8 cellular contexts compared by ENCODE assay signal in the genomic region with DNA sequence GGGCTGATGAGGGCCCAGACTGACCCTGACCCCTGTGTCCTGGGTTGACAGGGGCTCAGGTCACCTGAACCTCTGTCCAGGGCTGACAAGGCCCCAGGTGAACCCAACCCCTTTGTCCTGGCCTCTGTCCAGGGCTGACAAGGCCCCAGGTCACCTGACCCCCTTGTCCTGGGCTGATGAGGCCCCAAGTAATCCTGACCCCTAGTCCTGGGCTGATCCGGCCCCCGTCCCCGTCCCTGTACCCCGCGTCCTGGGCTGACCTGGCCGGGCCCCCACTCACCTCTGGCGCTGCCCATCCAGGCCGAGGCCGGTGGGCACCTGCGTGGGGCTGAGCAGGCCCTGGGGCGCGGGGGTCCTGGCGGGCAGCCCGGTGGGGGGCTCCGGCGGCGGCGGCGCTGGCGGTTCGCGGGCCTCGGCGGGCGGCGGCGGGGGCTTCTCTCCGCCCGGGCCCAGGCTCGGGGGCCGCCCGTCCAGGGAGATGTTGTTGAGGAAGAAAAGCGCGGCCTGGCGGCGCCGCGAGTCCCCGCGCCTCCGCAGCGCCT. TPM values are rescaled to one million over a fixed set of nuclear protein-coding genes. Genes with fewer than 3 reads are reported as not detected.
DNase-seq lines count a peak whose midpoint lies in the region; ATAC-seq and TF ChIP-seq lines count a peak whose summit lies in the region.

No MANE protein-coding gene starts in this region.

- no peak overlapping the region for H2AFZ ChIP-seq in PC-9

- H3K9me3 Mint-ChIP-seq in activated T-cell treated with anti-CD3 and anti-CD28 coated beads, Interleukin-2, amount 50 U/mL, for 4 hours = no peaks in the 10 kb centered on the region

- CTCF ChIA-PET in PC-9 (lab: Charles Lee) = no interaction called here

- peak overlapping the region; percentile 82 for H3K9ac ChIP-seq in skeletal muscle satellite cell (ENCODE audit: low read depth, low read length)

- BruUV-seq in PC-9 (replicated peaks; lab: Mats Ljungman, UMichigan) = no TSS peak

- H3K36me3 ChIP-seq in PC-9 (ENCODE audit: low read depth) = no peaks in the 10 kb centered on the region
- no peaks in the 10 kb centered on the region for H3K36me3 ChIP-seq in skeletal muscle satellite cell (ENCODE audit: insufficient read depth, low read length)

- POLR2A ChIA-PET in PC-9 (lab: Charles Lee; ENCODE audit: unreplicated experiment) = no interaction called here

- no peak overlapping the region for H3K27ac ChIP-seq in PC-9

- no peaks in the 10 kb centered on the region for H3K27me3 Mint-ChIP-seq in activated T-cell treated with anti-CD3 and anti-CD28 coated beads, Interleukin-2, amount 50 U/mL, for 4 hours (ENCODE audit: low read depth)

- peaks cover 6% of the 10 kb centered on the region; the same call in 1 of the 2 replicates for H4K20me1 ChIP-seq in PC-9 (ENCODE audit: insufficient read depth)

- H3K4me2 ChIP-seq in PC-9 = peak overlapping the region; percentile 97
- peak overlapping the region; percentile 93 for H3K4me2 ChIP-seq in skeletal muscle satellite cell (ENCODE audit: low read length)

- H3K9me2 ChIP-seq in PC-9 (ENCODE audit: insufficient read depth) = no peaks in the 10 kb centered on the region

- H3K4me3 ChIP-seq in PC-9 (peak overlapping the region; percentile 72), fibroblast of pulmonary artery (replicated peaks; ENCODE audit: low read depth, low read length) (peak overlapping the region; percentile 60), skeletal muscle satellite cell (ENCODE audit: low read length) (peak overlapping the region; percentile 75)

- intact Hi-C loops in PC-9 (cut with micrococcal nuclease; ENCODE audit: unreplicated experiment) (loop anchor here (5.0 to 10.0 kb wide), 4 partner anchors 216 to 392 kb away; no protein-coding TSS in a partner anchor), sciatic nerve (cut with DNase I) (no loop called here)

- H3K4me3 Mint-ChIP-seq in activated T-cell treated with anti-CD3 and anti-CD28 coated beads, Interleukin-2, amount 50 U/mL, for 4 hours = peak overlapping the region; percentile 80

- peaks cover 27% of the 10 kb centered on the region for H3K4me1 Mint-ChIP-seq in activated T-cell treated with anti-CD3 and anti-CD28 coated beads, Interleukin-2, amount 50 U/mL, for 4 hours (ENCODE audit: low read depth)

- peak; percentile 3 for ATAC-seq in activated T-cell treated with anti-CD3 and anti-CD28 coated beads, Interleukin-2, amount 50 U/mL, for 4 hours
- ATAC-seq in sciatic nerve = no peak

- H3K36me3 Mint-ChIP-seq in activated T-cell treated with anti-CD3 and anti-CD28 coated beads, Interleukin-2, amount 50 U/mL, for 4 hours (ENCODE audit: insufficient read depth) = peaks cover 2% of the 10 kb centered on the region

- TF ChIP-seq CTCF in PC-9 (conservative IDR thresholded peaks at IDR 0.05) (no peak), fibroblast of pulmonary artery (IDR thresholded peaks at IDR 0.05; ENCODE audit: low read length, missing control alignments) (no peak)

- H3F3A ChIP-seq in PC-9 (ENCODE audit: insufficient read depth, low read depth) = peaks cover 25% of the 10 kb centered on the region; the same call in 1 of the 2 replicates

- H3K4me1 ChIP-seq in PC-9 (replicated peaks; ENCODE audit: insufficient read depth) (peaks cover 18% of the 10 kb centered on the region), skeletal muscle satellite cell (ENCODE audit: control insufficient read depth, insufficient read depth, low read length) (peaks cover 12% of the 10 kb centered on the region)

- H3K27me3 ChIP-seq in PC-9 (ENCODE audit: insufficient read depth, low read depth) = no peaks in the 10 kb centered on the region
- peaks cover 10% of the 10 kb centered on the region for H3K27me3 ChIP-seq in skeletal muscle satellite cell (ENCODE audit: control insufficient read depth, insufficient read depth, low read length)

- no peak for DNase-seq in activated T-cell treated with anti-CD3 and anti-CD28 coated beads, Interleukin-2, amount 50 U/mL, for 4 hours
- DNase-seq in activated T-cell treated with anti-CD3 and anti-CD28 coated beads, Interleukin-2, amount 50 U/mL, for 48 hours = no peak
- DNase-seq in PC-9 (no peak), fibroblast of pulmonary artery (ENCODE audit: low read depth) (no peak), sciatic nerve (ENCODE audit: low spot score) (no peak), DMS153 treated with DMSO at 0.1 percent for 48 hours (lab: John Stamatoyannopoulos, UW; ENCODE audit: unreplicated experiment) (no peak), retina (no peak)

- H3K9me3 ChIP-seq in PC-9 (ENCODE audit: insufficient read depth, low read depth) (no peaks in the 10 kb centered on the region), skeletal muscle satellite cell (replicated peaks; ENCODE audit: low read length) (no peaks in the 10 kb centered on the region)

- no peaks in the 10 kb centered on the region for H3K79me2 ChIP-seq in PC-9 (ENCODE audit: low read depth)

RNA-seq across cellular contexts. Expression of a gene that starts 0.4 kb away (rescaled TPM):
- total RNA-seq in activated T-cell treated with anti-CD3 and anti-CD28 coated beads, Interleukin-2, amount 50 U/mL, for 4 hours = 1 to 10 TPM; 6.1 to 7.9 (median 6.9) TPM
- total RNA-seq in PC-9 (2021) = 11.2 and 14.1 TPM in 2 replicates
- total RNA-seq in skeletal muscle satellite cell (2012; rRNA removed) = 0.87 and 1.0 TPM in 2 replicates
- 4.5 TPM for total RNA-seq in sciatic nerve

RNA-seq across cellular contexts. Expression of a gene that starts 19.8 kb away (rescaled TPM):
- total RNA-seq in activated T-cell treated with anti-CD3 and anti-CD28 coated beads, Interleukin-2, amount 50 U/mL, for 4 hours = 1,000 to 10,000 TPM; 2,653 to 2,730 (median 2,725) TPM
- total RNA-seq in PC-9 (2021) (2,188 and 2,275 TPM in 2 replicates), sciatic nerve (986 TPM)
- total RNA-seq in skeletal muscle satellite cell (2012; rRNA removed) = 598 and 965 TPM in 2 replicates

RNA-seq across cellular contexts. Expression of a gene that starts 20.6 kb away (rescaled TPM):
- not detected for total RNA-seq in activated T-cell treated with anti-CD3 and anti-CD28 coated beads, Interleukin-2, amount 50 U/mL, for 4 hours
- total RNA-seq in PC-9 (2021) (8.7 and 14.0 TPM in 2 replicates), sciatic nerve (not detected)
- total RNA-seq in skeletal muscle satellite cell (2012; rRNA removed) = not detected in 2 replicates

RNA-seq across cellular contexts. Expression of a gene that starts 39.6 kb away (rescaled TPM):
- 1 to 10 TPM in 1 of 3 donors, under 1 TPM in 2; 0.82 to 1.0 (median 0.84) TPM for total RNA-seq in activated T-cell treated with anti-CD3 and anti-CD28 coated beads, Interleukin-2, amount 50 U/mL, for 4 hours
- total RNA-seq in PC-9 (2021) = 700 and 744 TPM in 2 replicates
- total RNA-seq in skeletal muscle satellite cell (2012; rRNA removed) = 24.3 and 43.7 TPM in 2 replicates
- total RNA-seq in sciatic nerve = 232 TPM
